ENCODE assay signal across 20 cellular contexts in genomic region chr1:30728832-30729638, GRCh38. TPM values are rescaled to one million over a fixed set of nuclear protein-coding genes. Genes with fewer than 3 reads are reported as not detected.
A peak's percentile ranks its signal among the peaks of the same experiment; 100 is the strongest.
DNase-seq lines count a peak whose midpoint lies in the region; ATAC-seq, FAIRE-seq and TF ChIP-seq lines count a peak whose summit lies in the region.
"Had no signal": no experiment of that assay in that cellular context is flagged by ENCODE, and none has a peak within 500 bp of the region (broad histone marks: within the 10 kb centered on the region; RNA-seq: fewer than 3 reads in every experiment).

No MANE protein-coding gene starts in this region.

- peak overlapping the region; percentile 86 for H3K27ac ChIP-seq in BLaER1
- H3K27ac ChIP-seq in dorsolateral prefrontal cortex = peak overlapping the region in 48 of 59 donors; percentile 0 to 100 (median 60)
- H3K27ac ChIP-seq in esophagus muscularis mucosa (replicated peaks in 1 of 4) = no peak overlapping the region
- no peak overlapping the region for H3K27ac ChIP-seq in PC-9
- H3K27ac ChIP-seq: coronary artery had no signal

- CTCF ChIA-PET in PC-9 (lab: Charles Lee) = interaction anchor here (0.6 to 2.0 kb wide), 2 partner anchors 50 to 182 kb away, joined by 3 to 13 read pairs; no protein-coding TSS in a partner anchor

- no peak for TF ChIP-seq EP300 in esophagus muscularis mucosa (IDR thresholded peaks at IDR 0.05)

- TF ChIP-seq POLR2A in esophagus muscularis mucosa (IDR thresholded peaks at IDR 0.05; ENCODE audit: low read depth) = no peak

- H3F3A ChIP-seq in PC-9 (ENCODE audit: insufficient read depth, low read depth) = peaks cover 7% of the 10 kb centered on the region; the same call in 1 of the 2 replicates

- POLR2A ChIA-PET in PC-9 (lab: Charles Lee; ENCODE audit: unreplicated experiment) = no interaction called here

- WGBS in esophagus muscularis mucosa = 77% methylated on average over 8 of the region's 17 CpGs

- H3K36me3 ChIP-seq in BLaER1 = peaks cover 17% of the 10 kb centered on the region
- peaks cover 0 to 18% (median 9%) of the 10 kb centered on the region in 4 donors for H3K36me3 ChIP-seq in esophagus muscularis mucosa
- no peaks in the 10 kb centered on the region for H3K36me3 ChIP-seq in PC-9 (ENCODE audit: low read depth)

- H4K20me1 ChIP-seq in BLaER1 (peaks cover 46% of the 10 kb centered on the region), PC-9 (ENCODE audit: insufficient read depth) (no peaks in the 10 kb centered on the region)

- H3K4me1 ChIP-seq in BLaER1 (peaks cover 92% of the 10 kb centered on the region), esophagus muscularis mucosa (peaks cover 0 to 4% (median 0%) of the 10 kb centered on the region in 4 donors), PC-9 (replicated peaks; ENCODE audit: insufficient read depth) (0 out of 2 replicates have a peak, but pooled peaks cover 6% of the 10 kb centered on the region)

- H3K79me2 ChIP-seq in PC-9 (ENCODE audit: low read depth) = no peaks in the 10 kb centered on the region

- no peaks in the 10 kb centered on the region for H3K9me3 Mint-ChIP-seq in nephron
- H3K9me3 Mint-ChIP-seq: activated T-helper 1 cell treated with anti-CD3 and anti-CD28 coated beads, Interleukin-12 subunit alpha, Interleukin-12 subunit beta, Interleukin-2, Interleukin-4 antibody, amounts not matched to agents 30 ng/mL and 10 ng/mL and 1 ng/mL, durations not matched to agents 14 hours and 24 hours and 36 hours; brain had no signal

- H3K36me3 Mint-ChIP-seq in nephron (ENCODE audit: low read depth) = no peaks in the 10 kb centered on the region
- H3K36me3 Mint-ChIP-seq: brain had no signal

- H2AFZ ChIP-seq in PC-9 = no peak overlapping the region

- H3K4me3 ChIP-seq in BLaER1 (no peak overlapping the region), dorsolateral prefrontal cortex (no peak overlapping the region), esophagus muscularis mucosa (no peak overlapping the region), PC-9 (no peak overlapping the region)
- H3K4me3 ChIP-seq: coronary artery had no signal

- H3K27ac Mint-ChIP-seq in nephron = peak overlapping the region in 2 of 3 experiments; percentile 35 to 53
- H3K27ac Mint-ChIP-seq: activated T-helper 1 cell treated with anti-CD3 and anti-CD28 coated beads, Interleukin-12 subunit alpha, Interleukin-12 subunit beta, Interleukin-2, Interleukin-4 antibody, amounts not matched to agents 30 ng/mL and 10 ng/mL and 1 ng/mL, durations not matched to agents 14 hours and 24 hours and 36 hours had no signal

- BruUV-seq in PC-9 (replicated peaks; lab: Mats Ljungman, UMichigan) = no TSS peak

- H3K4me2 ChIP-seq in BLaER1 (peak overlapping the region; percentile 81), PC-9 (no peak overlapping the region)

- peak; percentile 64 for FAIRE-seq in GM19239 (lab: Jason Lieb, UNC)
- FAIRE-seq: endometrium had no signal

- H3K27me3 Mint-ChIP-seq in nephron (ENCODE audit: low read depth) = peaks cover 4% of the 10 kb centered on the region

- H3K9me3 ChIP-seq in BLaER1 = no peaks in the 10 kb centered on the region
- H3K9me3 ChIP-seq in esophagus muscularis mucosa = no peaks in the 10 kb centered on the region
- no peaks in the 10 kb centered on the region for H3K9me3 ChIP-seq in PC-9 (ENCODE audit: insufficient read depth, low read depth)

- no peaks in the 10 kb centered on the region for H3K9me2 ChIP-seq in PC-9 (ENCODE audit: insufficient read depth)

- DNase-seq in GM19239 (ENCODE audit: insufficient read length, low spot score) (no peak), dorsolateral prefrontal cortex (no peak), AG08396 (ENCODE audit: low spot score) (no peak), esophagus muscularis mucosa (ENCODE audit: extremely low spot score) (no peak), PC-9 (no peak), Right ventricle myocardium inferior (ENCODE audit: missing footprints) (no peak)
- DNase-seq: DMS79 treated with DMSO at 0.1 percent for 48 hours, NCI-H1105, NCI-H2081, NCI-H446 had no signal

- no peak for ATAC-seq in Right ventricle myocardium inferior
- ATAC-seq: Panc1, right cardiac atrium had no signal

- no peaks in the 10 kb centered on the region for H3K27me3 ChIP-seq in BLaER1
- H3K27me3 ChIP-seq in dorsolateral prefrontal cortex = no peaks in the 10 kb centered on the region
- H3K27me3 ChIP-seq in esophagus muscularis mucosa = peaks cover 0 to 7% (median 0%) of the 10 kb centered on the region in 4 donors
- H3K27me3 ChIP-seq in PC-9 (ENCODE audit: insufficient read depth, low read depth) = no peaks in the 10 kb centered on the region

- intact Hi-C loops in dorsolateral prefrontal cortex (cut with DNase I) (no loop called here), esophagus muscularis mucosa (cut with DNase I) (no loop called here), PC-9 (cut with micrococcal nuclease; ENCODE audit: unreplicated experiment) (no loop called here), Right ventricle myocardium inferior (cut with DNase I) (no loop called here)

- H3K4me3 Mint-ChIP-seq in nephron = no peak overlapping the region
- H3K4me3 Mint-ChIP-seq: activated T-helper 1 cell treated with anti-CD3 and anti-CD28 coated beads, Interleukin-12 subunit alpha, Interleukin-12 subunit beta, Interleukin-2, Interleukin-4 antibody, amounts not matched to agents 30 ng/mL and 10 ng/mL and 1 ng/mL, durations not matched to agents 14 hours and 24 hours and 36 hours; brain had no signal

- H3K9ac ChIP-seq in BLaER1 = peak overlapping the region; percentile 61

- TF ChIP-seq CTCF in dorsolateral prefrontal cortex (IDR thresholded peaks at IDR 0.05 in 54 of 56, conservative IDR thresholded peaks at IDR 0.05 in 2 of 56; ENCODE audit: low read depth in 1 of 56, partially characterized antibody in 56 of 56) = no peak
- no peak for TF ChIP-seq CTCF in nephron (IDR thresholded peaks at IDR 0.05; ENCODE audit: unreplicated experiment in 3 of 3)
- no peak for TF ChIP-seq CTCF in esophagus muscularis mucosa (IDR thresholded peaks at IDR 0.05)
- no peak for TF ChIP-seq CTCF in PC-9 (conservative IDR thresholded peaks at IDR 0.05)

- peaks cover 27% of the 10 kb centered on the region for H3K4me1 Mint-ChIP-seq in nephron

RNA-seq across cellular contexts. Expression of gene MATN1, which starts 5.7 kb away (rescaled TPM):
- total RNA-seq in dorsolateral prefrontal cortex (1 to 10 TPM in 16 of 120 experiments, under 1 TPM in 94, not detected in 10; 0.11 to 2.4 (median 0.50) TPM), esophagus muscularis mucosa (not detected), PC-9 (2021) (0.37 and 0.50 TPM in 2 replicates), Right ventricle myocardium inferior (not detected)
- total RNA-seq: right cardiac atrium; T-helper 2 cell treated with Interferon-gamma antibody and Interleukin-4, amounts not matched to agents 100 ng/mL and 5 ng/mL, for 36 hours had no signal

RNA-seq across cellular contexts. Expression of gene LAPTM5, which starts 28.5 kb away (rescaled TPM):
- 100 to 1,000 TPM in 2 of 120 experiments, 10 to 100 TPM in 116, 1 to 10 TPM in 2; 8.8 to 116 (median 32.9) TPM for total RNA-seq in dorsolateral prefrontal cortex
- total RNA-seq in esophagus muscularis mucosa = 10 to 100 TPM; 32.4 to 83.7 (median 36.3) TPM
- total RNA-seq in PC-9 (2021) = 4.0 and 5.0 TPM in 2 replicates
- 31.5 TPM for total RNA-seq in Right ventricle myocardium inferior
- total RNA-seq: osteocyte had no signal

Comparison
In these comparisons a context has a peak if more than half of its experiments do, and no peak if none do; other contexts are left out.
1. H3K27ac ChIP-seq: peak in BLaER1 (single experiment) and dorsolateral prefrontal cortex (48 of 59); none in esophagus muscularis mucosa (0 of 4) and PC-9 (single experiment).